In the genomic region with DNA sequence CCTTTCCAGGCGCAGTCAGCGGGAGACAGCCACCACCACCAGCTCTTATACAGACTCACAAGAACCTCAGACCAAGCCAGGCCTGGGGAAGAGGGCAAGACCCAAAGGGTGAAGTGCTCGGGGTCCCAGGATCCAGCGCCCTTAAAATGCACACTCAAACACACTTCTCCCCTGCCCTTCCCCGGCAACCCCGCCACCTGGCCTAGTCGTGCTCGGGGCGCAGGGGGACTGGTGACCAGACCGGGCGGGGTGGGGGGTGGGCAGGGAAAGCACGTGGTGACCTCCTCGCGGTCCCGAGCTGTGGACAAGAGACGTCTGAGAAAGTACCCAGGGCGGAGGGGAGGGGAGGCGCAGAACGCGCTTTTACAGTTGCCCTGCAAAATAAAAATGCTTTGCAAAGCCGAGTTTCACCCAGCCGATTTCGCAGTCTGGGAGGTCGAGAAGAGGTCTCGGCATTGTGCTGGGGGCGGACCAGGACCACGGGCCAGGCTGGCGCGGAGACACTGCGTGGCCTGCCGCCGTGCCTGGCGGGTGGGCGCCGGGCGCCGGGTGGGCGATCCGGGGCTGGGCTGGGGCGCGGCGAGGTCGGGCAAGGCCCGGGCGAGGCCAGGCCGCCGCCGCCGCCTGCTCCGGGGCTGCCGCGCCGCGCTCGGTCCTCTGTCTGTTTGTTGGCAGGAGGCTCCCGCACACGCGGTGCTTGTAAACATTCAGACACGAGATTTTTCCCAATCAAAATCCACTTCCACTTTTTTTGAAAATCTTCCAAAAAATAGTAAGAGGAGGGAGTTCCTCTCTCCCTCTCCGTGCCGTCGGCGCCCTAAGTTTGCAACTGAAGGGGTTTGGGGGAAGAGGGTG, we compare ENCODE assay signal across 8 cellular contexts. TPM values are rescaled to one million over a fixed set of nuclear protein-coding genes. Genes with fewer than 3 reads are reported as not detected.
A peak's percentile ranks its signal among the peaks of the same experiment; 100 is the strongest.
DNase-seq lines count a peak whose midpoint lies in the region; ATAC-seq and TF ChIP-seq lines count a peak whose summit lies in the region.

No MANE protein-coding gene starts in this region.

- no peak for TF ChIP-seq RAD21 in Ishikawa (IDR thresholded peaks at IDR 0.05; ENCODE audit: low read depth)

- peak overlapping the region; percentile 23 to 80 (median 68) for H3K4me3 ChIP-seq in heart left ventricle
- peak overlapping the region; percentile 68 to 83 (median 76) for H3K4me3 ChIP-seq in sigmoid colon

- TF ChIP-seq EP300 in Ishikawa (IDR thresholded peaks at IDR 0.05; ENCODE audit: borderline replicate concordance) (no peak), sigmoid colon (IDR thresholded peaks at IDR 0.05) (no peak)

- H3K36me3 ChIP-seq in heart left ventricle (no peaks in the 10 kb centered on the region), sigmoid colon (no peaks in the 10 kb centered on the region)

- TF ChIP-seq POLR2A in heart left ventricle (IDR thresholded peaks at IDR 0.05) (no peak), sigmoid colon (IDR thresholded peaks at IDR 0.05) (no peak), GM18505 (IDR thresholded peaks at IDR 0.05; ENCODE audit: borderline replicate concordance, extremely low read depth, insufficient read depth, insufficient read length) (no peak)

- no peaks in the 10 kb centered on the region for H3K36me3 Mint-ChIP-seq in activated T-cell treated with anti-CD3 and anti-CD28 coated beads, Interleukin-2, amount 50 U/mL, for 4 hours (ENCODE audit: insufficient read depth)

- H3K27me3 ChIP-seq in heart left ventricle (peaks cover 17 to 94% (median 62%) of the 10 kb centered on the region in 9 donors), sigmoid colon (peaks cover 0 to 36% (median 0%) of the 10 kb centered on the region in 3 donors)

- no peaks in the 10 kb centered on the region for H3K9me3 ChIP-seq in heart left ventricle
- no peaks in the 10 kb centered on the region for H3K9me3 ChIP-seq in sigmoid colon

- WGBS in heart left ventricle, 4 donors = 2 to 6% (median 3%) methylated on average over 29 to 63 of the region's 63 CpGs
- 1 to 2% methylated on average over 63 of the region's 63 CpGs for WGBS in sigmoid colon, 2 donors

- peak overlapping the region; percentile 85 for H3K4me3 Mint-ChIP-seq in activated T-cell treated with anti-CD3 and anti-CD28 coated beads, Interleukin-2, amount 50 U/mL, for 4 hours

- H3K4me1 ChIP-seq in heart left ventricle (peaks cover 0 to 72% (median 34%) of the 10 kb centered on the region in 12 donors), sigmoid colon (peaks cover 0 to 73% (median 45%) of the 10 kb centered on the region in 4 donors)

- DNase-seq in DMS53 (lab: John Stamatoyannopoulos, UW) (peak; percentile 83), heart left ventricle (peak in 3 of 5 donors; percentile 31 to 68 (median 57)), sigmoid colon (peak; percentile 83)
- DNase-seq in activated T-cell treated with anti-CD3 and anti-CD28 coated beads, Interleukin-2, amount 50 U/mL, for 4 hours = no peak

- peaks cover 66% of the 10 kb centered on the region for H3K27me3 Mint-ChIP-seq in activated T-cell treated with anti-CD3 and anti-CD28 coated beads, Interleukin-2, amount 50 U/mL, for 4 hours (ENCODE audit: low read depth)

- TF ChIP-seq CTCF in heart left ventricle (IDR thresholded peaks at IDR 0.05) (no peak), sigmoid colon (IDR thresholded peaks at IDR 0.05) (no peak)

- H3K9me3 Mint-ChIP-seq in activated T-cell treated with anti-CD3 and anti-CD28 coated beads, Interleukin-2, amount 50 U/mL, for 4 hours = no peaks in the 10 kb centered on the region

- intact Hi-C loops in heart left ventricle (cut with DNase I) (loop anchor here in 9 of 10 donors (2.0 to 10.0 kb wide), 11 partner anchors 51 to 1527 kb away; no protein-coding TSS in a partner anchor), sigmoid colon (cut with DNase I) (loop anchor here (2.0 to 10.0 kb wide), 5 partner anchors 217 to 1519 kb away; no protein-coding TSS in a partner anchor)

- ATAC-seq in activated T-cell treated with anti-CD3 and anti-CD28 coated beads, Interleukin-2, amount 50 U/mL, for 4 hours = no peak
- ATAC-seq in heart left ventricle (no peak), GM18505 (IDR thresholded peaks at IDR 0.05; ENCODE audit: unreplicated experiment) (no peak), HG02798 (IDR thresholded peaks at IDR 0.05; ENCODE audit: poor library complexity, unreplicated experiment) (no peak), HG03469 (IDR thresholded peaks at IDR 0.05; ENCODE audit: unreplicated experiment) (no peak)

- peaks cover 41% of the 10 kb centered on the region for H3K4me1 Mint-ChIP-seq in activated T-cell treated with anti-CD3 and anti-CD28 coated beads, Interleukin-2, amount 50 U/mL, for 4 hours (ENCODE audit: low read depth)

- H3K27ac ChIP-seq in heart left ventricle = peak overlapping the region in 11 of 12 donors; percentile 9 to 89 (median 73)
- H3K27ac ChIP-seq in sigmoid colon = peak overlapping the region; percentile 76 to 95 (median 87)

TF ChIP-seq in Ishikawa, 13 proteins besides CTCF, POLR2A, EP300 and RAD21:
- no peak for TF ChIP-seq TEAD4 (IDR thresholded peaks at IDR 0.05)
- 0 out of 2 replicates have a peak, but pooled peaks have one; percentile 7 for TF ChIP-seq ZBTB7A (IDR thresholded peaks at IDR 0.05; ENCODE audit: low read depth)
- TF ChIP-seq CEBPB (IDR thresholded peaks at IDR 0.05) = no peak

RNA-seq across cellular contexts. Expression of a gene that starts 2.0 kb away (rescaled TPM):
- total RNA-seq in activated T-cell treated with anti-CD3 and anti-CD28 coated beads, Interleukin-2, amount 50 U/mL, for 4 hours = 1 to 10 TPM in 1 of 3 donors, under 1 TPM in 2; 0.38 to 2.6 (median 0.87) TPM
- total RNA-seq in heart left ventricle (10 to 100 TPM in 8 of 9 donors, 1 to 10 TPM in 1; 9.2 to 31.9 (median 22.4) TPM), sigmoid colon (10 to 100 TPM; 16.3 to 39.6 (median 19.7) TPM)
- polyA plus RNA-seq in heart left ventricle (10 to 100 TPM in 1 of 2 donors, 1 to 10 TPM in 1; 5.6 to 18.9 TPM), sigmoid colon (10 to 100 TPM in 1 of 3 donors, 1 to 10 TPM in 2; 3.6 to 14.5 (median 4.4) TPM)
